Comparison of ENCODE assay signal across 14 cellular contexts in genomic region chr2:107633580-107634147, GRCh38.
DNase-seq lines count a peak whose midpoint lies in the region; ATAC-seq and TF ChIP-seq lines count a peak whose summit lies in the region.
"Had no signal": no experiment of that assay in that cellular context is flagged by ENCODE, and none has a peak within 500 bp of the region (broad histone marks: within the 10 kb centered on the region; RNA-seq: fewer than 3 reads in every experiment).

No MANE protein-coding gene starts in this region.

- no peak overlapping the region for H4K8ac ChIP-seq in mesenchymal stem cell (ENCODE audit: low read length)

- H2AFZ ChIP-seq in mesenchymal stem cell (ENCODE audit: low read depth, low read length): no peak overlapping the region

- no peak overlapping the region for H3K4me2 ChIP-seq in mesenchymal stem cell (ENCODE audit: low read length, poor library complexity, severe bottlenecking)

- no peaks in the 10 kb centered on the region for H3K9me3 Mint-ChIP-seq in glutamatergic neuron (ENCODE audit: unreplicated experiment)
- peaks cover 13% of the 10 kb centered on the region for H3K9me3 Mint-ChIP-seq in activated T-helper 17 cell treated with anti-CD3 and anti-CD28 coated beads, Interleukin-2, amount 50 U/mL, for 72 hours

- DNase-seq in AG20443 (ENCODE audit: low spot score) (peak; percentile 75), LHCN-M2 (ENCODE audit: low read depth) (peak; percentile 76), astrocyte of the spinal cord (ENCODE audit: low read depth, low spot score) (peak; percentile 84), mesenchymal stem cell (peak; percentile 84), KBM-7 (no peak), COR-L47 (lab: John Stamatoyannopoulos, UW) (no peak), glutamatergic neuron (no peak)
- DNase-seq: activated CD4-positive, alpha-beta T cell treated with anti-CD3 and anti-CD28 coated beads, Interleukin-2, amount 10 ng/mL, durations not matched to agents 7 days and 5 days; activated naive CD4-positive, alpha-beta T cell treated with anti-CD3 and anti-CD28 coated beads for 36 hours; Calu3; naive thymus-derived CD4-positive, alpha-beta T cell; NCI-H2227 treated with DMSO at 0.1 percent for 48 hours had no signal

- no peaks in the 10 kb centered on the region for H3K79me1 ChIP-seq in mesenchymal stem cell (replicated peaks; ENCODE audit: low read length, poor library complexity, severe bottlenecking)

- TF ChIP-seq CTCF in astrocyte of the spinal cord (IDR thresholded peaks at IDR 0.05; ENCODE audit: low read depth, low read length): no peak
- TF ChIP-seq CTCF in glutamatergic neuron (IDR thresholded peaks at IDR 0.05; ENCODE audit: partially characterized antibody, unreplicated experiment): no peak

- 29% methylated on average over 1 of the region's 3 CpGs for WGBS in mesenchymal stem cell

- H2BK120ac ChIP-seq in mesenchymal stem cell (ENCODE audit: low read depth, low read length): no peak overlapping the region

- H3K27me3 ChIP-seq in mesenchymal stem cell (ENCODE audit: control insufficient read depth in 1 of 2, insufficient read depth in 1 of 2, low read length in 2 of 2): no peaks in the 10 kb centered on the region

- in situ Hi-C loops in astrocyte of the spinal cord (cut with HindIII; ENCODE audit: low sequenced_read_pairs) (no loop called here), KBM-7 (cut with MboI; ENCODE audit: low pct_unique_long_range_greater_than_20kb, low sequenced_read_pairs) (no loop called here)

- H3K27ac ChIP-seq in mesenchymal stem cell (ENCODE audit: low read length, poor library complexity, severe bottlenecking): no peak overlapping the region

- no peak overlapping the region for H3K4ac ChIP-seq in mesenchymal stem cell (ENCODE audit: low read depth in 1 of 2, low read length in 2 of 2)

- H3K9me3 ChIP-seq in mesenchymal stem cell (ENCODE audit: control insufficient read depth, low read length): peaks cover 19% of the 10 kb centered on the region

- no peaks in the 10 kb centered on the region for H3K4me1 ChIP-seq in mesenchymal stem cell (ENCODE audit: control insufficient read depth, insufficient read depth, low read depth, low read length)

- H3K18ac ChIP-seq in mesenchymal stem cell (ENCODE audit: low read depth in 1 of 2, low read length in 2 of 2): no peak overlapping the region

- no peak overlapping the region for H2BK5ac ChIP-seq in mesenchymal stem cell (ENCODE audit: low read depth, low read length, poor library complexity, severe bottlenecking)

- H3K4me3 ChIP-seq in astrocyte of the spinal cord (ENCODE audit: low read depth, low read length): no peak overlapping the region
- peak overlapping the region in 1 of 2 experiments; percentile 16 for H3K4me3 ChIP-seq in mesenchymal stem cell (ENCODE audit: insufficient read depth in 1 of 2, low read depth in 1 of 2, low read length in 2 of 2)

- H2BK15ac ChIP-seq in mesenchymal stem cell (ENCODE audit: low read depth, poor library complexity, severe bottlenecking): no peak overlapping the region

- H3K4me1 Mint-ChIP-seq in glutamatergic neuron (ENCODE audit: low read depth, unreplicated experiment): no peaks in the 10 kb centered on the region
- H3K4me1 Mint-ChIP-seq in activated T-helper 17 cell treated with anti-CD3 and anti-CD28 coated beads, Interleukin-2, amount 50 U/mL, for 72 hours: no peaks in the 10 kb centered on the region
- H3K4me1 Mint-ChIP-seq: activated CD4-positive, alpha-beta T cell treated with anti-CD3 and anti-CD28 coated beads, Interleukin-2, amount 10 ng/mL, durations not matched to agents 7 days and 5 days; IgD-negative memory B cell; naive thymus-derived CD4-positive, alpha-beta T cell had no signal

- no peak overlapping the region for H2BK12ac ChIP-seq in mesenchymal stem cell (ENCODE audit: low read length in 2 of 2)

- no peak overlapping the region for H3K23ac ChIP-seq in mesenchymal stem cell (ENCODE audit: low read length in 2 of 2)

- no peak overlapping the region for H3K27ac Mint-ChIP-seq in glutamatergic neuron (ENCODE audit: unreplicated experiment)
- no peak overlapping the region for H3K27ac Mint-ChIP-seq in activated T-helper 17 cell treated with anti-CD3 and anti-CD28 coated beads, Interleukin-2, amount 50 U/mL, for 72 hours
- H3K27ac Mint-ChIP-seq: activated CD4-positive, alpha-beta T cell treated with anti-CD3 and anti-CD28 coated beads, Interleukin-2, amount 10 ng/mL, durations not matched to agents 7 days and 5 days; activated naive CD4-positive, alpha-beta T cell treated with anti-CD3 and anti-CD28 coated beads for 36 hours; IgD-negative memory B cell; naive thymus-derived CD4-positive, alpha-beta T cell had no signal

- H4K91ac ChIP-seq in mesenchymal stem cell (ENCODE audit: low read length): no peak overlapping the region

- no peak overlapping the region for H3K14ac ChIP-seq in mesenchymal stem cell (ENCODE audit: low read length in 2 of 2)

- peak overlapping the region; percentile 71 for H3K9ac ChIP-seq in mesenchymal stem cell (ENCODE audit: low read length)

- peaks cover 3% of the 10 kb centered on the region for H3K36me3 Mint-ChIP-seq in glutamatergic neuron (ENCODE audit: unreplicated experiment)
- H3K36me3 Mint-ChIP-seq in activated T-helper 17 cell treated with anti-CD3 and anti-CD28 coated beads, Interleukin-2, amount 50 U/mL, for 72 hours (ENCODE audit: low read depth): no peaks in the 10 kb centered on the region
- H3K36me3 Mint-ChIP-seq: naive thymus-derived CD4-positive, alpha-beta T cell had no signal

- H2AK5ac ChIP-seq in mesenchymal stem cell (ENCODE audit: low read length, severe bottlenecking): no peak overlapping the region

- no peaks in the 10 kb centered on the region for H3K36me3 ChIP-seq in mesenchymal stem cell (ENCODE audit: control insufficient read depth in 1 of 2, insufficient read depth in 2 of 2, low read depth in 1 of 2, low read length in 2 of 2)

- peaks cover 3% of the 10 kb centered on the region for H3K27me3 Mint-ChIP-seq in glutamatergic neuron (ENCODE audit: unreplicated experiment)
- no peaks in the 10 kb centered on the region for H3K27me3 Mint-ChIP-seq in activated T-helper 17 cell treated with anti-CD3 and anti-CD28 coated beads, Interleukin-2, amount 50 U/mL, for 72 hours
- H3K27me3 Mint-ChIP-seq: activated CD4-positive, alpha-beta T cell treated with anti-CD3 and anti-CD28 coated beads, Interleukin-2, amount 10 ng/mL, durations not matched to agents 7 days and 5 days; IgD-negative memory B cell; naive thymus-derived CD4-positive, alpha-beta T cell had no signal

- no peak overlapping the region for H3K4me3 Mint-ChIP-seq in glutamatergic neuron (ENCODE audit: unreplicated experiment)
- no peak overlapping the region for H3K4me3 Mint-ChIP-seq in activated T-helper 17 cell treated with anti-CD3 and anti-CD28 coated beads, Interleukin-2, amount 50 U/mL, for 72 hours
- H3K4me3 Mint-ChIP-seq: activated CD4-positive, alpha-beta T cell treated with anti-CD3 and anti-CD28 coated beads, Interleukin-2, amount 10 ng/mL, durations not matched to agents 7 days and 5 days; activated naive CD4-positive, alpha-beta T cell treated with anti-CD3 and anti-CD28 coated beads for 36 hours; IgD-negative memory B cell; naive thymus-derived CD4-positive, alpha-beta T cell had no signal

- ATAC-seq in activated T-helper 17 cell treated with anti-CD3 and anti-CD28 coated beads, Interleukin-2, amount 50 U/mL, for 72 hours (replicated peaks): no peak
- ATAC-seq: naive thymus-derived CD4-positive, alpha-beta T cell had no signal

Comparison
In these comparisons a context has a peak if more than half of its experiments do, and no peak if none do; other contexts are left out.
1. DNase-seq: peak in AG20443 (single experiment), LHCN-M2 (single experiment), astrocyte of the spinal cord (single experiment) and mesenchymal stem cell (single experiment); none in KBM-7 (single experiment), COR-L47 (single experiment) and glutamatergic neuron (single experiment).